1 cellular context compared by ENCODE assay signal in genomic region chr19:6267552-6268381, GRCh38.
TF ChIP-seq lines count a peak whose summit lies in the region.

No MANE protein-coding gene starts in this region.

TF ChIP-seq in HepG2, 621 proteins besides CTCF, POLR2A, EP300 and RAD21 (continued from another document):
- no peak for TF ChIP-seq SOX13 (IDR thresholded peaks at IDR 0.05)
- TF ChIP-seq SOX13 (CRISPR knock-in tag; conservative IDR thresholded peaks at IDR 0.05 in 1 of 2, IDR thresholded peaks at IDR 0.05 in 1 of 2), result 0 out of 4 replicates have a peak, but pooled peaks of 1 of the 2 experiments have one; percentile 8
- peak; percentile 63 for TF ChIP-seq ZMYM4 (CRISPR knock-in tag; IDR thresholded peaks at IDR 0.05)
- TF ChIP-seq ONECUT2 (CRISPR knock-in tag; IDR thresholded peaks at IDR 0.05), result peak; percentile 71
- TF ChIP-seq ZBTB33 (CRISPR knock-in tag; IDR thresholded peaks at IDR 0.05), result peak; percentile 12; the same call in 1 of the 2 replicates
- no peak for TF ChIP-seq LRRFIP1 (CRISPR knock-in tag; conservative IDR thresholded peaks at IDR 0.05)
- peak; percentile 55; the same call in 1 of the 2 replicates for TF ChIP-seq ZMYM3 (CRISPR knock-in tag; IDR thresholded peaks at IDR 0.05)
- TF ChIP-seq FOXA3 (CRISPR knock-in tag; IDR thresholded peaks at IDR 0.05), result 0 out of 2 replicates have a peak, but pooled peaks have one; percentile 10
- peak; percentile 57 for TF ChIP-seq ZMYM2 (CRISPR knock-in tag; IDR thresholded peaks at IDR 0.05)
- TF ChIP-seq ZKSCAN1 (IDR thresholded peaks at IDR 0.05; ENCODE audit: low read length), result no peak
- peak; percentile 54; the same call in 1 of the 2 replicates for TF ChIP-seq KAT2B (IDR thresholded peaks at IDR 0.05; ENCODE audit: borderline replicate concordance, low read depth, low read length)
- TF ChIP-seq ZNF354B (CRISPR knock-in tag; IDR thresholded peaks at IDR 0.05), result no peak
- 0 out of 2 replicates have a peak, but pooled peaks have one; percentile 15 for TF ChIP-seq GATAD2A (CRISPR knock-in tag; IDR thresholded peaks at IDR 0.05)
- TF ChIP-seq HNF4A (CRISPR knock-in tag; IDR thresholded peaks at IDR 0.05), result peak; percentile 50
- TF ChIP-seq ZBTB38 (CRISPR knock-in tag; IDR thresholded peaks at IDR 0.05), result peak; percentile 95
- peak; percentile 87 for TF ChIP-seq HNF4G (IDR thresholded peaks at IDR 0.05; ENCODE audit: borderline replicate concordance, low read depth, low read length)
- TF ChIP-seq HNF4G (CRISPR knock-in tag; IDR thresholded peaks at IDR 0.05; ENCODE audit: borderline replicate concordance, low read depth), result no peak
- TF ChIP-seq PAXIP1 (CRISPR knock-in tag; conservative IDR thresholded peaks at IDR 0.05), result peak; percentile 80
- no peak for TF ChIP-seq WIZ (CRISPR knock-in tag; IDR thresholded peaks at IDR 0.05)
- TF ChIP-seq SALL1 (CRISPR knock-in tag; IDR thresholded peaks at IDR 0.05), result peak; percentile 45; the same call in 1 of the 2 replicates
- TF ChIP-seq ZHX1 (CRISPR knock-in tag; IDR thresholded peaks at IDR 0.05; ENCODE audit: low read depth), result 0 out of 2 replicates have a peak, but pooled peaks have one; percentile 59
- no peak for TF ChIP-seq ZNF260 (CRISPR knock-in tag; IDR thresholded peaks at IDR 0.05; ENCODE audit: borderline replicate concordance, low read depth)
- TF ChIP-seq XRCC5 (optimal IDR thresholded peaks at IDR 0.05; ENCODE audit: low read length), result no peak
- TF ChIP-seq ZBTB4 (CRISPR knock-in tag; IDR thresholded peaks at IDR 0.05; ENCODE audit: borderline replicate concordance), result peak; percentile 79; the same call in 1 of the 2 replicates
- TF ChIP-seq HNF1A (IDR thresholded peaks at IDR 0.05; ENCODE audit: low read depth), result no peak
- TF ChIP-seq HNF1A (CRISPR knock-in tag; IDR thresholded peaks at IDR 0.05; ENCODE audit: borderline replicate concordance), result no peak
- peak; percentile 37; the same call in 1 of the 2 replicates for TF ChIP-seq HOXA3 (CRISPR knock-in tag; IDR thresholded peaks at IDR 0.05)
- TF ChIP-seq HDAC1 (CRISPR knock-in tag; IDR thresholded peaks at IDR 0.05), result peak; percentile 52; the same call in 1 of the 2 replicates
- no peak for TF ChIP-seq ZNF878 (CRISPR knock-in tag; IDR thresholded peaks at IDR 0.05)
- TF ChIP-seq ZSCAN25 (CRISPR knock-in tag; IDR thresholded peaks at IDR 0.05), result peak; percentile 95
- TF ChIP-seq SOX6 (IDR thresholded peaks at IDR 0.05), result no peak
- TF ChIP-seq SOX6 (CRISPR knock-in tag; IDR thresholded peaks at IDR 0.05), result peak; percentile 63
- peak; percentile 43; the same call in 1 of the 2 replicates for TF ChIP-seq ARID4A (CRISPR knock-in tag; IDR thresholded peaks at IDR 0.05; ENCODE audit: borderline replicate concordance)
